Comparison of ENCODE assay signal across 12 cellular contexts in the genomic region with DNA sequence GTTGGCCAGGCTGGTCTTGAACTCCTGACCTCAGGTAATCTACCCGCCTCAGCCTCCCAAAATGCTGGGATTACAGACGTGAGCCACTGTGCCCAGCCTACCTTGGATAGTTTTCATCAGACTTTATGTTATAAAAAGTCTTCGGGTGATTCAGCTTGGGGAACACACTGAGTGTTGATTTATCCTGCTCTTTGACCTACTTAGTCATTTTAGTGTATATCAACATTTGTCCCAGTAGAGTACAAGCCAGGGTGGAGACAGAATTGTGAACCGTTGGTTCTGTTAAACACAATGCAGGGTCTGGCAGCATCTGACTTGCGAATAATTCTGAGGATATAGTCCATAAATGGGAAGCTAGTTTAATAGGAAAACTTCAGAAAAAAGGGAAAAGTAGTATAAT. TPM values are rescaled to one million over a fixed set of nuclear protein-coding genes. Genes with fewer than 3 reads are reported as not detected.
DNase-seq lines count a peak whose midpoint lies in the region; ATAC-seq, FAIRE-seq and TF ChIP-seq lines count a peak whose summit lies in the region.
"Had no signal": no experiment of that assay in that cellular context is flagged by ENCODE, and none has a peak within 500 bp of the region (broad histone marks: within the 10 kb centered on the region; RNA-seq: fewer than 3 reads in every experiment).

No MANE protein-coding gene starts in this region.

- H3K36me3 ChIP-seq in heart right ventricle (peaks cover 0 to 100% (median 19%) of the 10 kb centered on the region in 9 donors), small intestine (ENCODE audit: control insufficient read depth in 2 of 2, insufficient read depth in 2 of 2, low read length in 2 of 2) (peaks cover 10 to 13% of the 10 kb centered on the region in 2 donors)

- FAIRE-seq in small intestine (lab: Jason Lieb, UNC): no peak

- H3K4me3 ChIP-seq in heart right ventricle: no peak overlapping the region
- H3K4me3 ChIP-seq in small intestine (ENCODE audit: low read depth in 1 of 2, low read length in 2 of 2): no peak overlapping the region
- H3K4me3 ChIP-seq: lung had no signal

- H3K4me1 ChIP-seq in heart right ventricle (peaks cover 0 to 21% (median 10%) of the 10 kb centered on the region in 9 donors), small intestine (ENCODE audit: control insufficient read depth in 2 of 2, insufficient read depth in 1 of 2, low read depth in 1 of 2, low read length in 1 of 2) (peaks cover 3 to 9% of the 10 kb centered on the region in 2 donors)

- H3K9me3 ChIP-seq in heart right ventricle (peaks cover 0 to 3% (median 0%) of the 10 kb centered on the region in 11 donors), small intestine (ENCODE audit: control insufficient read depth, low read depth) (no peaks in the 10 kb centered on the region)

- TF ChIP-seq CTCF in heart right ventricle (IDR thresholded peaks at IDR 0.05): no peak

- H3K27me3 ChIP-seq in heart right ventricle: no peaks in the 10 kb centered on the region
- H3K27me3 ChIP-seq in small intestine (ENCODE audit: control insufficient read depth in 2 of 2, insufficient read depth in 2 of 2, low read length in 2 of 2): no peaks in the 10 kb centered on the region

- 84% methylated on average over 5 of the region's 5 CpGs for whole genome bisulfite sequencing in heart right ventricle, 2 donors
- WGBS in small intestine, 3 donors: 43 to 71% (median 59%) methylated on average over 5 of the region's 5 CpGs

- H3K27ac ChIP-seq in heart right ventricle: peak overlapping the region in 9 of 10 donors; percentile 30 to 81 (median 70)
- H3K27ac ChIP-seq in small intestine (ENCODE audit: low read depth in 1 of 2, low read length in 1 of 2): peak overlapping the region in 1 of 2 donors; percentile 68

- ATAC-seq in heart right ventricle (no peak), HG03442 (IDR thresholded peaks at IDR 0.05; ENCODE audit: unreplicated experiment) (no peak)

- peak; percentile 85 for DNase-seq in ELR (ENCODE audit: low read depth)
- DNase-seq in amniotic stem cell (lab: John Stamatoyannopoulos, UW): peak; percentile 30
- no peak for DNase-seq in heart right ventricle
- DNase-seq in small intestine: peak; percentile 89
- no peak for DNase-seq in DMS53 (lab: John Stamatoyannopoulos, UW)
- DNase-seq in NCI-H1092 treated with DMSO at 0.1 percent for 48 hours (lab: John Stamatoyannopoulos, UW): no peak
- no peak for DNase-seq in NCI-H1694 (lab: John Stamatoyannopoulos, UW)
- DNase-seq: activated CD4-positive, alpha-beta memory T cell treated with anti-CD3 and anti-CD28 coated beads, Interleukin-2, amount 10 ng/mL, durations not matched to agents 7 days and 5 days; activated naive CD8-positive, alpha-beta T cell treated with anti-CD3 and anti-CD28 coated beads, Interleukin-2, amount 10 ng/mL, durations not matched to agents 7 days and 5 days; NCI-H446 had no signal

- intact Hi-C loops in heart right ventricle (cut with DNase I): loop anchor here in 1 of 10 donors (10.0 kb wide), 1 partner anchor 55 kb away; no protein-coding TSS in a partner anchor

RNA-seq across cellular contexts. Expression of a gene that starts 39.7 kb away (rescaled TPM):
- total RNA-seq in heart right ventricle: 10 to 100 TPM; 27.9 to 44.1 (median 34.5) TPM
- 10 to 100 TPM; 14.5 to 15.1 TPM for polyA plus RNA-seq in heart right ventricle
- polyA plus RNA-seq in small intestine: 10 to 100 TPM; 12.6 to 23.5 (median 20.8) TPM

Comparison
In these comparisons a context has a peak if more than half of its experiments do, and no peak if none do; other contexts are left out.
1. DNase-seq: peak in ELR (single experiment), amniotic stem cell (single experiment) and small intestine (single experiment); none in heart right ventricle (0 of 2), DMS53 (single experiment), NCI-H1092 treated with DMSO at 0.1 percent for 48 hours (single experiment) and NCI-H1694 (single experiment).